In genomic region chr5:88680253-88681132, GRCh38 we compare ENCODE assay signal across 1 cellular context.
TF ChIP-seq lines count a peak whose summit lies in the region.

No MANE protein-coding gene starts in this region.

TF ChIP-seq in K562, 482 proteins besides CTCF, POLR2A, EP300 and RAD21 (continued from another document):
- TF ChIP-seq RREB1 (CRISPR knock-in tag; IDR thresholded peaks at IDR 0.05) = no peak
- 0 out of 2 replicates have a peak, but pooled peaks have one; percentile 52 for TF ChIP-seq ARID2 (IDR thresholded peaks at IDR 0.05)
- TF ChIP-seq HNRNPLL (IDR thresholded peaks at IDR 0.05; ENCODE audit: low read depth, low read length, poor library complexity, severe bottlenecking) = peak; percentile 17
